In the genomic region with DNA sequence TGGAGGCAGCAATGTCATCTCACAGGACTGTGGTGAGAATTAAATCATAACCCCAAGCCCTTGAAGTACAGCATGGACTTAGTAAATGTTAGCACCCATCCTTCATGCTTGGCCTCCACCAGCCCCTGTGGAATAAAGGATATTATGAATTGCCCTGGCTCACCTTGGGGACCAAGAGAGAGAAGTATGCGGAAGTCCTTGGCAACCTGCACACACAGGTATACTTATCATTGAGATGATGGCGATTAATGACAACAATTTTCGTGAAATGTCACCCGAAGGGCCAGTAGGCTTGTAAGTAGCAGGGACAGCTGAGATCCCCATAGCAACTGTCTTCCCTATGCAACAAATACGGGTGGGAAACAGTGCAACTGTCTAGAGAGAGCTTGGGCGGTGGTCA, we compare ENCODE assay signal across 22 cellular contexts.
"Had no signal": no experiment of that assay in that cellular context is flagged by ENCODE, and none has a peak within 500 bp of the region (broad histone marks: within the 10 kb centered on the region; RNA-seq: fewer than 3 reads in every experiment).

No MANE protein-coding gene starts in this region.

- H3K4me3 ChIP-seq: colonic mucosa, dorsolateral prefrontal cortex, esophagus squamous epithelium, gastroesophageal sphincter, heart left ventricle, hepatocyte, lower lobe of right lung, mucosa of descending colon had no signal

- H3K27ac ChIP-seq: colonic mucosa, dorsolateral prefrontal cortex, epithelial cell of prostate, esophagus squamous epithelium, foreskin keratinocyte, gastroesophageal sphincter, heart left ventricle, hepatocyte, lower lobe of right lung had no signal

- ATAC-seq: effector memory CD8-positive, alpha-beta T cell; esophagus mucosa; foreskin keratinocyte; gastroesophageal sphincter; heart left ventricle; left ventricle myocardium superior; lower lobe of right lung; mucosa of descending colon; naive thymus-derived CD8-positive, alpha-beta T cell had no signal

- DNase-seq: colonic mucosa; dermis blood vessel endothelial cell; dorsolateral prefrontal cortex; effector CD8-positive, alpha-beta T cell; effector memory CD8-positive, alpha-beta T cell; esophagus squamous epithelium; foreskin keratinocyte; heart left ventricle; hypothalamus; immature natural killer cell; kidney; kidney glomerular epithelial cell; left ventricle myocardium superior; lower lobe of right lung; mesenchymal stem cell; mucosa of descending colon; naive B cell; naive thymus-derived CD8-positive, alpha-beta T cell had no signal
